21 cellular contexts compared by ENCODE assay signal in the genomic region with DNA sequence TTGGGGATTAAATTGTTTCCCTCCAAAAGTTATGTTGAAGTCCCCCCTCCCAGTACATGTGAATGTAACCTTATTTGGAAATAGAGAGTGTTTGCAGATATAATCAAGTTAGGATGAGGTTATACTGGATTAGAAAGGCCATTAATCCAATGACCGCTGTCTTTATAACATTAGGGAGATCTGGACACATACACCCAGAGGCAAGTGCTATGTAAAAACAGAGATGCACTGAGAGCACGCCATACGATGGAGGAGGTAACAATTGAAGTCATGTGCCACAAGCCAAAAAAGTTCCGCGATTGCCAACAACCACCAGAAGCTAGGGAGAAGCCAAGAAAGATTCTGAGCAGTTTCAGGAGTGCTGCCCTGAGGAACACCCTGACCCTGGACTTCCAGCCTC.
"Had no signal": no experiment of that assay in that cellular context is flagged by ENCODE, and none has a peak within 500 bp of the region (broad histone marks: within the 10 kb centered on the region; RNA-seq: fewer than 3 reads in every experiment).

No MANE protein-coding gene starts in this region.

- H3K9ac ChIP-seq: KMS-11 had no signal

- H3K27ac ChIP-seq: KMS-11 had no signal

- H3K4me3 Mint-ChIP-seq: IgD-negative memory B cell, T-cell had no signal

- H3K27me3 Mint-ChIP-seq: T-cell had no signal

- H3K9me3 Mint-ChIP-seq: T-cell had no signal

- ATAC-seq: K562, T-cell had no signal

- H3K4me3 ChIP-seq: K562 had no signal

- DNase-seq: Kasumi-1, MM.1S, NCI-H1105, NCI-H1417, NCI-H1436 treated with DMSO at 0.1 percent for 48 hours, NCI-H1694, NCI-H187 treated with DMSO at 0.1 percent for 48 hours, NCI-H2029 treated with DMSO at 0.1 percent for 48 hours, NCI-H2171 treated with DMSO at 0.1 percent for 48 hours, NCI-H345, NCI-H446 treated with DMSO at 0.1 percent for 48 hours, NCI-H510A treated with DMSO at 0.1 percent for 48 hours, NCI-H526, Right ventricle myocardium superior, RPMI8226, SIG-M5, SW 1271, T-cell had no signal

- H3K27ac Mint-ChIP-seq: IgD-negative memory B cell, T-cell had no signal

- H3K4me1 Mint-ChIP-seq: IgD-negative memory B cell had no signal

- H3K4me2 ChIP-seq: KMS-11 had no signal
